In the genomic region with DNA sequence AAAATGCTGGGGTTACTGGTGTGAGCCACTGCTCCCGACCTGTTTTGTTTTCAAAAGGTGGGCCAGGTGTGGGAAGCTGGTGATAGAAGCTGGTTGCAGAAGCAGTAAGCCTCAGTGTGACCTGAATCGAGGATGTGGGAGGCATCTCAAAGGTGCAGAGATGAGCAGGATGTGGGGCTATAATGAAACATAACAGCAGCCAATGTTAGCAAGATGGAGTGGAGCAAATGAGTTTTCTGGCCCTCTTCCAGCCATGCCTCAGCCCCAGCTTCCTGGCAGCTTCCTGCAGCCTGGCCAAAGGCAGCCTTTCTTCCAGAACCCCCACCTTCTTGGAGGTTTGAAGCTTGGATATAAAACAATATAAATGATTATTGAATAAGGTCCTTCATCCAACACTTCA, we compare ENCODE assay signal across 14 cellular contexts.
DNase-seq lines count a peak whose midpoint lies in the region; ATAC-seq and TF ChIP-seq lines count a peak whose summit lies in the region.
"Had no signal": no experiment of that assay in that cellular context is flagged by ENCODE, and none has a peak within 500 bp of the region (broad histone marks: within the 10 kb centered on the region; RNA-seq: fewer than 3 reads in every experiment).

No MANE protein-coding gene starts in this region.

- H3K4me2 ChIP-seq in PC-3 (ENCODE audit: low read length): no peak overlapping the region

- POLR2A ChIA-PET in CD8-positive, alpha-beta T cell (lab: Charles Lee): interaction anchor here (0.7 to 2.3 kb wide), 13 partner anchors 12 to 167 kb away, joined by 3 to 14 read pairs (median 5); no protein-coding TSS in a partner anchor
- POLR2A ChIA-PET in PC-3 (lab: Charles Lee; ENCODE audit: unreplicated experiment): no interaction called here

- H3K27me3 ChIP-seq in CD8-positive, alpha-beta T cell (ENCODE audit: insufficient read depth, low read length): no peaks in the 10 kb centered on the region
- H3K27me3 ChIP-seq in PC-3 (ENCODE audit: low read length): no peaks in the 10 kb centered on the region
- H3K27me3 ChIP-seq: sigmoid colon, tibial artery had no signal

- H3K36me3 ChIP-seq in CD8-positive, alpha-beta T cell (ENCODE audit: insufficient read depth, low read length): no peaks in the 10 kb centered on the region
- no peaks in the 10 kb centered on the region for H3K36me3 ChIP-seq in PC-3 (ENCODE audit: low read depth, low read length)
- H3K36me3 ChIP-seq: sigmoid colon, tibial artery had no signal

- H4K20me1 ChIP-seq in PC-3 (ENCODE audit: low read length): no peaks in the 10 kb centered on the region

- peaks cover 90% of the 10 kb centered on the region for H3K4me1 ChIP-seq in CD8-positive, alpha-beta T cell (ENCODE audit: insufficient read depth, low read length)
- H3K4me1 ChIP-seq in PC-3 (ENCODE audit: insufficient read depth, low read length): peaks cover 8% of the 10 kb centered on the region

- H3K4me1 Mint-ChIP-seq in CD8-positive, alpha-beta T cell (ENCODE audit: low read depth): peaks cover 88% of the 10 kb centered on the region
- peaks cover 54% of the 10 kb centered on the region for H3K4me1 Mint-ChIP-seq in activated T-cell treated with anti-CD3 and anti-CD28 coated beads, Interleukin-2, amount 50 U/mL, for 72 hours (ENCODE audit: low read depth)
- peaks cover 28 to 35% of the 10 kb centered on the region in 2 donors for H3K4me1 Mint-ChIP-seq in immature natural killer cell
- H3K4me1 Mint-ChIP-seq: CD14-positive monocyte had no signal

- TF ChIP-seq CTCF in CD8-positive, alpha-beta T cell (IDR thresholded peaks at IDR 0.05): no peak
- TF ChIP-seq CTCF in PC-3 (conservative IDR thresholded peaks at IDR 0.05; ENCODE audit: low read depth, low read length): no peak

- no TSS peak for BruUV-seq in PC-3 (replicated peaks; lab: Mats Ljungman, UMichigan)

- H3K4me3 Mint-ChIP-seq in CD8-positive, alpha-beta T cell: peak overlapping the region; percentile 59
- peak overlapping the region in 1 of 2 donors; percentile 34 for H3K4me3 Mint-ChIP-seq in activated T-cell treated with anti-CD3 and anti-CD28 coated beads, Interleukin-2, amount 50 U/mL, for 72 hours
- H3K4me3 Mint-ChIP-seq in immature natural killer cell: no peak overlapping the region
- H3K4me3 Mint-ChIP-seq: CD14-positive monocyte had no signal

- H3F3A ChIP-seq in PC-3 (ENCODE audit: low read length, unreplicated experiment): no peaks in the 10 kb centered on the region

- H3K9me2 ChIP-seq in PC-3 (replicated peaks; ENCODE audit: low read length): no peaks in the 10 kb centered on the region

- no peak overlapping the region for H3K9ac ChIP-seq in PC-3 (ENCODE audit: low read length)

- H3K9me3 ChIP-seq in CD8-positive, alpha-beta T cell (ENCODE audit: low read length): no peaks in the 10 kb centered on the region
- H3K9me3 ChIP-seq in PC-3 (ENCODE audit: low read length): peaks cover 7% of the 10 kb centered on the region; the same call in 1 of the 2 replicates
- H3K9me3 ChIP-seq: sigmoid colon, tibial artery had no signal

- CTCF ChIA-PET in CD8-positive, alpha-beta T cell (lab: Charles Lee): interaction anchor here (1.0 to 2.6 kb wide), 6 partner anchors 8 to 353 kb away, joined by 3 to 11 read pairs (median 4); no protein-coding TSS in a partner anchor
- CTCF ChIA-PET in PC-3 (lab: Charles Lee): no interaction called here

- peak in 6 of 7 experiments; percentile 26 to 77 (median 50) for DNase-seq in CD8-positive, alpha-beta T cell
- peak; percentile 20 for DNase-seq in PC-3
- peak; percentile 16 to 53 for DNase-seq in activated T-cell treated with anti-CD3 and anti-CD28 coated beads, Interleukin-2, amount 50 U/mL, for 72 hours
- peak in 1 of 3 donors; percentile 6 for DNase-seq in immature natural killer cell
- DNase-seq in putamen (ENCODE audit: low spot score): no peak
- no peak for DNase-seq in mesenteric fat pad (ENCODE audit: low spot score)
- no peak for DNase-seq in NK-92 treated with Interleukin-12 subunit alpha and Interleukin-12 subunit beta, amount 100 ng/mL, for 24 hours (lab: John Stamatoyannopoulos, UW)
- DNase-seq: GOT3, mesendoderm, SHP77, sigmoid colon, tibial artery had no signal

- peak overlapping the region; percentile 95 for H3K27ac Mint-ChIP-seq in CD8-positive, alpha-beta T cell
- H3K27ac Mint-ChIP-seq in activated T-cell treated with anti-CD3 and anti-CD28 coated beads, Interleukin-2, amount 50 U/mL, for 72 hours: peak overlapping the region; percentile 82
- peak overlapping the region in 4 of 6 donors; percentile 35 to 60 (median 50) for H3K27ac Mint-ChIP-seq in immature natural killer cell

- no peak overlapping the region for H2AFZ ChIP-seq in PC-3 (ENCODE audit: low read length)

- peak; percentile 79 for ATAC-seq in CD8-positive, alpha-beta T cell
- ATAC-seq in PC-3 (no peak), HG02678 (IDR thresholded peaks at IDR 0.05; ENCODE audit: unreplicated experiment) (no peak)
- peak; percentile 62 to 78 for ATAC-seq in activated T-cell treated with anti-CD3 and anti-CD28 coated beads, Interleukin-2, amount 50 U/mL, for 72 hours (replicated peaks in 1 of 2)

- no peak overlapping the region for H3K4me3 ChIP-seq in CD8-positive, alpha-beta T cell (ENCODE audit: low read depth, low read length)
- no peak overlapping the region for H3K4me3 ChIP-seq in PC-3 (ENCODE audit: low read length)
- H3K4me3 ChIP-seq: sigmoid colon, tibial artery had no signal

- no peaks in the 10 kb centered on the region for H3K27me3 Mint-ChIP-seq in CD8-positive, alpha-beta T cell (ENCODE audit: low read depth)
- no peaks in the 10 kb centered on the region for H3K27me3 Mint-ChIP-seq in activated T-cell treated with anti-CD3 and anti-CD28 coated beads, Interleukin-2, amount 50 U/mL, for 72 hours (ENCODE audit: low read depth)
- peaks cover 0 to 3% (median 2%) of the 10 kb centered on the region in 3 donors for H3K27me3 Mint-ChIP-seq in immature natural killer cell (ENCODE audit: low read depth in 3 of 3)

- H3K79me2 ChIP-seq in PC-3 (ENCODE audit: low read length): no peaks in the 10 kb centered on the region

- H3K27ac ChIP-seq in CD8-positive, alpha-beta T cell (ENCODE audit: low read depth, low read length): peak overlapping the region; percentile 3
- no peak overlapping the region for H3K27ac ChIP-seq in PC-3 (ENCODE audit: low read length)
- H3K27ac ChIP-seq: sigmoid colon, tibial artery had no signal

- H3K36me3 Mint-ChIP-seq in CD8-positive, alpha-beta T cell: no peaks in the 10 kb centered on the region
- H3K36me3 Mint-ChIP-seq in activated T-cell treated with anti-CD3 and anti-CD28 coated beads, Interleukin-2, amount 50 U/mL, for 72 hours (ENCODE audit: insufficient read depth in 2 of 2): peaks cover 2 to 12% of the 10 kb centered on the region in 2 donors
- H3K36me3 Mint-ChIP-seq in immature natural killer cell: no peaks in the 10 kb centered on the region
- H3K36me3 Mint-ChIP-seq: CD14-positive monocyte had no signal

- intact Hi-C loops in CD8-positive, alpha-beta T cell (cut with DNase I, micrococcal nuclease): loop anchor here (5.0 kb wide), 2 partner anchors 132 to 168 kb away; no protein-coding TSS in a partner anchor
- intact Hi-C loops in PC-3 (cut with micrococcal nuclease): no loop called here

- no peaks in the 10 kb centered on the region for H3K9me3 Mint-ChIP-seq in CD8-positive, alpha-beta T cell
- H3K9me3 Mint-ChIP-seq in activated T-cell treated with anti-CD3 and anti-CD28 coated beads, Interleukin-2, amount 50 U/mL, for 72 hours: peaks cover 4 to 6% of the 10 kb centered on the region in 2 donors
- H3K9me3 Mint-ChIP-seq in immature natural killer cell: no peaks in the 10 kb centered on the region

Comparison
In these comparisons a context has a peak if more than half of its experiments do, and no peak if none do; other contexts are left out.
1. ATAC-seq: peak in CD8-positive, alpha-beta T cell (single experiment) and activated T-cell treated with anti-CD3 and anti-CD28 coated beads, Interleukin-2, amount 50 U/mL, for 72 hours (2 of 2); none in PC-3 (single experiment) and HG02678 (single experiment).
2. DNase-seq: peak in CD8-positive, alpha-beta T cell (6 of 7), PC-3 (single experiment) and activated T-cell treated with anti-CD3 and anti-CD28 coated beads, Interleukin-2, amount 50 U/mL, for 72 hours (2 of 2); none in putamen (single experiment), mesenteric fat pad (single experiment) and NK-92 treated with Interleukin-12 subunit alpha and Interleukin-12 subunit beta, amount 100 ng/mL, for 24 hours (single experiment).
3. Peak in every context shown above with its lines, with median percentiles within 50 percentile points of each other: H3K27ac Mint-ChIP-seq.